15 cellular contexts compared by ENCODE assay signal in the genomic region with DNA sequence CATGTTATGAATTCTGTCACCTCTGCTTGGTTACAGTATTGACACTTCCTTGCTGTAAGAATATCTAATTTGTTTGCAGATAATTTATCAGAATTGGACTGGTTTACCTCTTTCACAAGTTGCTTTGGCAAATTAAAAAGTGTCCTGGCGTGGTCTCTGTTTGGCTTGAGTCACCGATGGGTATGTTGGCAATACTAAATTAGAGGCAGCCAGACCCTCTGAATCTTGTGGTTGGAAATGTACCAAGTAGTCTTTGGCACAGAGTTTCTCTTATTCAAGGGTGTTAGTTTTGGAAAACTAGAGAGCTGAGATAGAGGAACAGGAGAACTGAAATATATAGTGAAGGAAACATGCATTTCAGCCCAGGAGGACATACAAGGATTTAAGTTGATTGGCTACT.
DNase-seq lines count a peak whose midpoint lies in the region; ATAC-seq and TF ChIP-seq lines count a peak whose summit lies in the region.
"Had no signal": no experiment of that assay in that cellular context is flagged by ENCODE, and none has a peak within 500 bp of the region (broad histone marks: within the 10 kb centered on the region; RNA-seq: fewer than 3 reads in every experiment).

No MANE protein-coding gene starts in this region.

- ATAC-seq in left ventricle myocardium superior (peak; percentile 61), WTC11 (no peak), upper lobe of left lung (ENCODE audit: low FRiP score in 2 of 2) (no peak)
- ATAC-seq: Panc1 had no signal

- peaks cover 17% of the 10 kb centered on the region for H3K4me1 Mint-ChIP-seq in WTC11

- H3K27me3 ChIP-seq in left ventricle myocardium inferior (ENCODE audit: low read depth) (no peaks in the 10 kb centered on the region), upper lobe of left lung (no peaks in the 10 kb centered on the region), neuronal stem cell (ENCODE audit: control insufficient read depth in 3 of 3, insufficient read depth in 3 of 3, low read depth in 1 of 3, low read length in 3 of 3) (no peaks in the 10 kb centered on the region)

- H3K27ac ChIP-seq in left ventricle myocardium inferior (replicated peaks), result no peak overlapping the region
- H3K27ac ChIP-seq in upper lobe of left lung, result no peak overlapping the region
- no peak overlapping the region for H3K27ac ChIP-seq in neuronal stem cell (replicated peaks; ENCODE audit: low read length)

- H3K27ac Mint-ChIP-seq in WTC11, result peak overlapping the region; percentile 63; the same call in 1 of the 2 replicates

- H4K8ac ChIP-seq in neuronal stem cell (ENCODE audit: low read depth, low read length), result no peak overlapping the region

- H3K9me3 Mint-ChIP-seq in WTC11, result peaks cover 13% of the 10 kb centered on the region; the same call in 1 of the 2 replicates

- H3K4me3 Mint-ChIP-seq in WTC11, result no peak overlapping the region

- H3K79me1 ChIP-seq in neuronal stem cell (ENCODE audit: low read depth, low read length), result no peaks in the 10 kb centered on the region

- no peaks in the 10 kb centered on the region for H3K9me3 ChIP-seq in left ventricle myocardium inferior (replicated peaks)
- no peaks in the 10 kb centered on the region for H3K9me3 ChIP-seq in upper lobe of left lung
- H3K9me3 ChIP-seq in neuronal stem cell (replicated peaks in 1 of 2; ENCODE audit: control insufficient read depth in 2 of 2, insufficient read depth in 1 of 2, low read depth in 1 of 2, low read length in 2 of 2), result no peaks in the 10 kb centered on the region

- no peak overlapping the region for H3K23ac ChIP-seq in neuronal stem cell (ENCODE audit: low read depth, low read length, poor library complexity)

- POLR2A ChIA-PET in WTC11 (lab: Charles Lee), result no interaction called here

- H3K27me3 Mint-ChIP-seq in WTC11 (ENCODE audit: low read depth), result no peaks in the 10 kb centered on the region

- no peak overlapping the region for H3K4ac ChIP-seq in neuronal stem cell (ENCODE audit: low read length)

- no peak for DNase-seq in left ventricle myocardium superior
- no peak for DNase-seq in left ventricle myocardium inferior
- DNase-seq in WTC11 (ENCODE audit: low spot score), result no peak
- DNase-seq in fibroblast of pulmonary artery (ENCODE audit: low read depth), result peak; percentile 13
- no peak for DNase-seq in upper lobe of left lung
- DNase-seq in lower leg skin (ENCODE audit: low spot score in 2 of 2), result no peak
- DNase-seq in neuronal stem cell (ENCODE audit: low spot score), result no peak
- DNase-seq: C1 segment of cervical spinal cord, GF-D8, GOT3, KBM-7, NCI-H1436 treated with DMSO at 0.1 percent for 48 hours, NCI-H345, NCI-H82 had no signal

- H3K4me2 ChIP-seq in neuronal stem cell (ENCODE audit: insufficient read depth, low read length, poor library complexity, severe bottlenecking), result no peak overlapping the region

- H2BK12ac ChIP-seq in neuronal stem cell (ENCODE audit: low read length), result no peak overlapping the region

- H2BK5ac ChIP-seq in neuronal stem cell (ENCODE audit: low read length), result no peak overlapping the region

- TF ChIP-seq CTCF in left ventricle myocardium inferior (IDR thresholded peaks at IDR 0.05; ENCODE audit: borderline replicate concordance) (no peak), WTC11 (IDR thresholded peaks at IDR 0.05) (no peak), fibroblast of pulmonary artery (IDR thresholded peaks at IDR 0.05; ENCODE audit: low read length, missing control alignments) (no peak), upper lobe of left lung (IDR thresholded peaks at IDR 0.05) (no peak), lower leg skin (IDR thresholded peaks at IDR 0.05) (no peak)

- CTCF ChIA-PET in WTC11 (lab: Charles Lee), result no interaction called here

- H3K14ac ChIP-seq in neuronal stem cell (ENCODE audit: low read length), result no peak overlapping the region

- WGBS in upper lobe of left lung, 2 donors, result 68 to 80% methylated on average over 2 of the region's 2 CpGs
- 41 to 44% methylated on average over 2 of the region's 2 CpGs for WGBS in lower leg skin, 2 donors
- no CpG with 5 or more reads among the region's 2 CpGs for WGBS in neuronal stem cell (ENCODE audit: extremely low coverage in 2 of 2, insufficient read length in 2 of 2, insufficient replicate concordance in 1 of 2), 2 donors

- TF ChIP-seq EP300 in upper lobe of left lung (IDR thresholded peaks at IDR 0.05), result no peak

- H3K36me3 ChIP-seq in left ventricle myocardium inferior, result no peaks in the 10 kb centered on the region
- no peaks in the 10 kb centered on the region for H3K36me3 ChIP-seq in upper lobe of left lung
- H3K36me3 ChIP-seq in neuronal stem cell (replicated peaks in 1 of 2; ENCODE audit: control insufficient read depth in 2 of 2, insufficient read depth in 2 of 2, low read length in 2 of 2), result no peaks in the 10 kb centered on the region

- no peak overlapping the region for H2BK120ac ChIP-seq in neuronal stem cell (ENCODE audit: low read depth, low read length)

- H2BK15ac ChIP-seq in neuronal stem cell (ENCODE audit: low read length), result no peak overlapping the region

- no peak overlapping the region for H3K4me3 ChIP-seq in left ventricle myocardium inferior
- no peak overlapping the region for H3K4me3 ChIP-seq in fibroblast of pulmonary artery (replicated peaks; ENCODE audit: low read depth, low read length)
- H3K4me3 ChIP-seq in upper lobe of left lung, result no peak overlapping the region
- no peak overlapping the region for H3K4me3 ChIP-seq in lower leg skin (ENCODE audit: low read depth, poor library complexity, severe bottlenecking)
- no peak overlapping the region for H3K4me3 ChIP-seq in neuronal stem cell (ENCODE audit: low read length in 2 of 2)

- no peak overlapping the region for H3K9ac ChIP-seq in neuronal stem cell (ENCODE audit: low read depth, low read length, poor library complexity)

- no peak overlapping the region for H3K18ac ChIP-seq in neuronal stem cell (ENCODE audit: low read length)

- no peak overlapping the region for H4K91ac ChIP-seq in neuronal stem cell (ENCODE audit: low read depth, low read length, poor library complexity)

- no peak overlapping the region for H2AFZ ChIP-seq in neuronal stem cell (ENCODE audit: low read length)

- peaks cover 10% of the 10 kb centered on the region for H3K4me1 ChIP-seq in left ventricle myocardium inferior
- no peaks in the 10 kb centered on the region for H3K4me1 ChIP-seq in upper lobe of left lung
- no peaks in the 10 kb centered on the region for H3K4me1 ChIP-seq in neuronal stem cell (ENCODE audit: control insufficient read depth in 2 of 2, insufficient read depth in 1 of 2, low read depth in 1 of 2, low read length in 2 of 2)

- H3K36me3 Mint-ChIP-seq in WTC11, result no peaks in the 10 kb centered on the region

- TF ChIP-seq POLR2A in upper lobe of left lung (IDR thresholded peaks at IDR 0.05) (no peak), lower leg skin (IDR thresholded peaks at IDR 0.05) (no peak)

- no peak overlapping the region for H2AK5ac ChIP-seq in neuronal stem cell (ENCODE audit: low read depth, low read length)

- intact Hi-C loops in left ventricle myocardium superior (cut with micrococcal nuclease), result no loop called here
- intact Hi-C loops in left ventricle myocardium inferior (cut with micrococcal nuclease), result no loop called here
- intact Hi-C loops in lower leg skin (cut with DNase I; ENCODE audit: low total_unique reads), result no loop called here

TF ChIP-seq in WTC11, 78 proteins besides CTCF, POLR2A, EP300 and RAD21:
- TF ChIP-seq ZNF671 (CRISPR knock-in tag; IDR thresholded peaks at IDR 0.05) (no peak), JAZF1 (CRISPR knock-in tag; IDR thresholded peaks at IDR 0.05) (no peak), GABPB1 (CRISPR knock-in tag; IDR thresholded peaks at IDR 0.05) (no peak), RORB (CRISPR knock-in tag; IDR thresholded peaks at IDR 0.05) (no peak), CREB1 (CRISPR knock-in tag; IDR thresholded peaks at IDR 0.05) (no peak)
- TF ChIP-seq, protein P1, sequence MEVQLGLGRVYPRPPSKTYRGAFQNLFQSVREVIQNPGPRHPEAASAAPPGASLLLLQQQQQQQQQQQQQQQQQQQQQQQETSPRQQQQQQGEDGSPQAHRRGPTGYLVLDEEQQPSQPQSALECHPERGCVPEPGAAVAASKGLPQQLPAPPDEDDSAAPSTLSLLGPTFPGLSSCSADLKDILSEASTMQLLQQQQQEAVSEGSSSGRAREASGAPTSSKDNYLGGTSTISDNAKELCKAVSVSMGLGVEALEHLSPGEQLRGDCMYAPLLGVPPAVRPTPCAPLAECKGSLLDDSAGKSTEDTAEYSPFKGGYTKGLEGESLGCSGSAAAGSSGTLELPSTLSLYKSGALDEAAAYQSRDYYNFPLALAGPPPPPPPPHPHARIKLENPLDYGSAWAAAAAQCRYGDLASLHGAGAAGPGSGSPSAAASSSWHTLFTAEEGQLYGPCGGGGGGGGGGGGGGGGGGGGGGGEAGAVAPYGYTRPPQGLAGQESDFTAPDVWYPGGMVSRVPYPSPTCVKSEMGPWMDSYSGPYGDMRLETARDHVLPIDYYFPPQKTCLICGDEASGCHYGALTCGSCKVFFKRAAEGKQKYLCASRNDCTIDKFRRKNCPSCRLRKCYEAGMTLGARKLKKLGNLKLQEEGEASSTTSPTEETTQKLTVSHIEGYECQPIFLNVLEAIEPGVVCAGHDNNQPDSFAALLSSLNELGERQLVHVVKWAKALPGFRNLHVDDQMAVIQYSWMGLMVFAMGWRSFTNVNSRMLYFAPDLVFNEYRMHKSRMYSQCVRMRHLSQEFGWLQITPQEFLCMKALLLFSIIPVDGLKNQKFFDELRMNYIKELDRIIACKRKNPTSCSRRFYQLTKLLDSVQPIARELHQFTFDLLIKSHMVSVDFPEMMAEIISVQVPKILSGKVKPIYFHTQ (CRISPR knock-in tag; IDR thresholded peaks at IDR 0.05), result no peak
